8 cellular contexts compared by ENCODE assay signal in the genomic region with DNA sequence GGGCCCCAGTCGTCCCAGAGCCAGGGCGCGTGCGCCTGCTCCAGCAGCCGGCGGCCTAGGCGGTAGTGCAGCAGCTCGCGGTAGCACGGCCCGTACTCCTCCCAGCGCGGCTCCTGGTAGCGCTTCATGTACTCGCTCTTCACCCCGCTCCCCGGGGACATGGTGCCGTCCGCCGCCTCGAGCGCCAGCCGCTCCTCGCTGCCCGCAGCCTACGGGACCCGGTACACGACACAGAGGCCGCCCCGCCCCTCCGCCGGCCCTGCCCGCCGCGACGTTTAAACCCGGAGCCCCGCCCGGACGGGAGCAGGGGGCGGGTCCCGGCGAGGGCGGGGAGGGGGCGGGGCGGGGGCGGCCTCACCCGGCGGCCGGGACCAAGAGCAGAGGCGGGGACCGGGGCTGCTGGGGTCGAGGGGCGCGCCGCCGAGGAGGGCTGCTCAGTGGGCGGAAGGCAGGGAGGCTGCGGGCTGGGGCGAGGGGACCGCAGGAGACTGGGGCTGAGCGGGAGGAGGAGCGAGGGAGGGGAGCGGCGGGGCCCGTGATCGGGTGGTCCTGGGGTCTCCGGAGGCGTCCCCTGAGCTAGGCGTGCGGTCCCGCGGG.
DNase-seq lines count a peak whose midpoint lies in the region; ATAC-seq lines count a peak whose summit lies in the region.

No MANE protein-coding gene starts in this region.

- H3K27ac ChIP-seq in cingulate gyrus (ENCODE audit: low read depth, low read length) = peak overlapping the region; percentile 97

- DNase-seq in AG20443 (ENCODE audit: low spot score) = peak; percentile 96
- DNase-seq in NCI-H345 (lab: John Stamatoyannopoulos, UW) = peak; percentile 86
- DNase-seq in activated CD4-positive, alpha-beta T cell treated with anti-CD3 and anti-CD28 coated beads for 4 hours = peak; percentile 77 to 83
- DNase-seq in left kidney (ENCODE audit: low read depth, low spot score) = peak; percentile 92
- DNase-seq in stimulated activated CD4-positive, alpha-beta T cell treated with anti-CD3 and anti-CD28 coated beads, Interleukin-2, amount 100 ng/mL, for 24 hours = peak; percentile 80 to 81

- ATAC-seq in GM18909 (IDR thresholded peaks at IDR 0.05; ENCODE audit: poor library complexity, unreplicated experiment) = peak; percentile 72
- peak; percentile 61 for ATAC-seq in HG03139 (IDR thresholded peaks at IDR 0.05; ENCODE audit: unreplicated experiment)

Comparison
In these comparisons a context has a peak if more than half of its experiments do, and no peak if none do; other contexts are left out.
1. Peak in every context shown above with its lines: DNase-seq, ATAC-seq and H3K27ac ChIP-seq.